ENCODE assay signal across 32 cellular contexts in genomic region chr9:81191222-81191621, GRCh38.
"Had no signal": no experiment of that assay in that cellular context is flagged by ENCODE, and none has a peak within 500 bp of the region (broad histone marks: within the 10 kb centered on the region; RNA-seq: fewer than 3 reads in every experiment).

No MANE protein-coding gene starts in this region.

- H3K27ac ChIP-seq: body of pancreas, cardiac muscle cell, colonic mucosa, heart left ventricle, left lung, lower lobe of right lung, pancreas, prostate gland, sigmoid colon, vagina had no signal

- H3K4me1 ChIP-seq: body of pancreas, colonic mucosa, heart left ventricle, left lung, lower lobe of right lung, pancreas, prostate gland, sigmoid colon, vagina had no signal

- H3K27me3 ChIP-seq: body of pancreas, cardiac muscle cell, colonic mucosa, heart left ventricle, left lung, pancreas, sigmoid colon, vagina had no signal

- FAIRE-seq: endometrium, pancreas, small intestine had no signal

- H3K36me3 ChIP-seq: cardiac muscle cell, colonic mucosa, heart left ventricle, left lung, lower lobe of right lung, pancreas, prostate gland, sigmoid colon, vagina had no signal

- DNase-seq: activated CD4-positive, alpha-beta T cell treated with anti-CD3 and anti-CD28 coated beads for 36 hours; activated CD4-positive, alpha-beta T cell treated with anti-CD3 and anti-CD28 coated beads, Interleukin-2, amount 50 U/mL, for 4 hours; activated naive CD4-positive, alpha-beta T cell; activated T-cell treated with anti-CD3 and anti-CD28 coated beads for 4 hours; activated T-cell treated with anti-CD3 and anti-CD28 coated beads, Interleukin-2, amount 50 U/mL, for 72 hours; anterior cingulate cortex; body of pancreas; cerebellar nuclear complex; colonic mucosa; effector CD8-positive, alpha-beta T cell; erythroblast; heart left ventricle; hypothalamus; immature natural killer cell; left lung; lower lobe of right lung; naive thymus-derived CD8-positive, alpha-beta T cell; nucleus accumbens; pancreas; sigmoid colon; small intestine; stimulated activated CD4-positive, alpha-beta T cell treated with anti-CD3 and anti-CD28 coated beads, Interleukin-4, amount 100 ng/mL, for 24 hours; stimulated activated CD8-positive, alpha-beta memory T cell treated with anti-CD3 and anti-CD28 coated beads, Interleukin-4, amount 100 ng/mL, for 48 hours; stimulated activated naive CD8-positive, alpha-beta T cell treated with anti-CD3 and anti-CD28 coated beads, Interleukin-15, amount 100 ng/mL, for 72 hours; substantia nigra had no signal

- ATAC-seq: activated CD4-positive, alpha-beta T cell treated with anti-CD3 and anti-CD28 coated beads for 36 hours; activated naive CD4-positive, alpha-beta T cell treated with anti-CD3 and anti-CD28 coated beads, Interleukin-2, amount 50 U/mL, for 72 hours; activated T-cell treated with anti-CD3 and anti-CD28 coated beads, Interleukin-2, amount 50 U/mL, for 72 hours; body of pancreas; heart left ventricle; left lung; lower lobe of right lung; naive thymus-derived CD8-positive, alpha-beta T cell; pancreas; stimulated activated memory B cell treated with anti-CD40 and anti-IgM and Interleukin-4, amounts not matched to agents 10 μg/mL and 1 μg/mL and 100 μg/mL, for 72 hours; stimulated activated naive CD8-positive, alpha-beta T cell treated with anti-CD3 and anti-CD28 coated beads, Interleukin-15, amount 100 ng/mL, for 72 hours; WTC11 had no signal

- H3K4me3 ChIP-seq: body of pancreas, cardiac muscle cell, colonic mucosa, heart left ventricle, left lung, lower lobe of right lung, pancreas, prostate gland, sigmoid colon, vagina had no signal

- H3K9me3 ChIP-seq: body of pancreas, colonic mucosa, left lung, lower lobe of right lung, pancreas, prostate gland, vagina had no signal
